Comparison of ENCODE assay signal across 24 cellular contexts in genomic region chr3:177341766-177342165, GRCh38.
A peak's percentile ranks its signal among the peaks of the same experiment; 100 is the strongest.
DNase-seq lines count a peak whose midpoint lies in the region; ATAC-seq and TF ChIP-seq lines count a peak whose summit lies in the region.
"Had no signal": no experiment of that assay in that cellular context is flagged by ENCODE, and none has a peak within 500 bp of the region (broad histone marks: within the 10 kb centered on the region; RNA-seq: fewer than 3 reads in every experiment).

No MANE protein-coding gene starts in this region.

- H2BK15ac ChIP-seq in neuronal stem cell (ENCODE audit: low read length) = no peak overlapping the region

- peaks cover 17 to 100% (median 44%) of the 10 kb centered on the region in 10 experiments for H3K4me1 ChIP-seq in BLaER1 treated with 17β-estradiol and CSF1 and Interleukin-3, amounts not matched to agents 10 nM and 100 nM
- H3K4me1 ChIP-seq in OCI-LY1 (ENCODE audit: insufficient read depth, low read length, severe bottlenecking) (peaks cover 83% of the 10 kb centered on the region), neuronal stem cell (ENCODE audit: control insufficient read depth in 2 of 2, insufficient read depth in 1 of 2, low read depth in 1 of 2, low read length in 2 of 2) (peaks cover 8 to 20% of the 10 kb centered on the region in 2 donors)

- H2AFZ ChIP-seq in OCI-LY1 (ENCODE audit: low read length) = no peak overlapping the region
- peak overlapping the region; percentile 41 for H2AFZ ChIP-seq in neuronal stem cell (ENCODE audit: low read length)
- H2AFZ ChIP-seq: neural progenitor cell had no signal

- no peak overlapping the region for H2BK120ac ChIP-seq in neuronal stem cell (ENCODE audit: low read depth, low read length)

- DNase-seq in chondrocyte (ENCODE audit: low spot score) = no peak
- no peak for DNase-seq in neuronal stem cell (ENCODE audit: low spot score)
- no peak for DNase-seq in brain microvascular endothelial cell
- DNase-seq in epidermal melanocyte (ENCODE audit: insufficient read length, low spot score) = no peak
- no peak for DNase-seq in activated naive CD8-positive, alpha-beta T cell treated with anti-CD3 and anti-CD28 coated beads, Interleukin-2, amount 50 U/mL, for 24 hours
- no peak for DNase-seq in activated gamma-delta T cell treated with Interleukin-2 at 50 U/mL for 16 hours
- DNase-seq: activated CD4-positive, alpha-beta T cell treated with anti-CD3 and anti-CD28 coated beads for 48 hours; central memory CD4-positive, alpha-beta T cell; DMS 273 treated with DMSO at 0.1 percent for 48 hours; EL; NCI-H1092; NCI-H1694 treated with DMSO at 0.1 percent for 48 hours; NCI-H446; psoas muscle; SHP77; stimulated activated CD4-positive, alpha-beta T cell treated with anti-CD3 and anti-CD28 coated beads, Interleukin-4, amount 100 ng/mL, for 24 hours; T-helper 9 cell; transverse colon had no signal

- H2AK5ac ChIP-seq in neuronal stem cell (ENCODE audit: low read depth, low read length) = no peak overlapping the region

- H4K20me1 ChIP-seq in BLaER1 treated with 17β-estradiol and CSF1 and Interleukin-3, amounts not matched to agents 10 nM and 100 nM = no peaks in the 10 kb centered on the region
- H4K20me1 ChIP-seq in OCI-LY1 (ENCODE audit: insufficient read depth, low read length) = no peaks in the 10 kb centered on the region

- H4K8ac ChIP-seq in neuronal stem cell (ENCODE audit: low read depth, low read length) = no peak overlapping the region

- H3K4me3 Mint-ChIP-seq in chondrocyte (ENCODE audit: unreplicated experiment) = no peak overlapping the region
- H3K4me3 Mint-ChIP-seq in activated naive CD8-positive, alpha-beta T cell treated with anti-CD3 and anti-CD28 coated beads, Interleukin-2, amount 50 U/mL, for 24 hours = no peak overlapping the region
- H3K4me3 Mint-ChIP-seq: activated naive CD8-positive, alpha-beta T cell; memory B cell; neural progenitor cell had no signal

- H3K14ac ChIP-seq in neuronal stem cell (ENCODE audit: low read length) = no peak overlapping the region

- no CpG with 5 or more reads among the region's 5 CpGs for WGBS in neuronal stem cell (ENCODE audit: extremely low coverage in 2 of 2, insufficient read length in 2 of 2, insufficient replicate concordance in 1 of 2), 2 donors

- no peak for TF ChIP-seq CTCF in OCI-LY1 (IDR thresholded peaks at IDR 0.05; ENCODE audit: low read length)
- TF ChIP-seq CTCF in chondrocyte (IDR thresholded peaks at IDR 0.05) = no peak
- TF ChIP-seq CTCF in brain microvascular endothelial cell (IDR thresholded peaks at IDR 0.05; ENCODE audit: low read depth, low read length, missing control alignments) = no peak

- H3K9me2 ChIP-seq in OCI-LY1 (ENCODE audit: low read depth, low read length) = no peaks in the 10 kb centered on the region

- 0 out of 2 replicates have a peak, but pooled peaks cover 4% of the 10 kb centered on the region for H3F3A ChIP-seq in OCI-LY1 (ENCODE audit: insufficient read depth, low read length)

- H3K79me2 ChIP-seq in OCI-LY1 (ENCODE audit: insufficient read depth, low read length) = no peaks in the 10 kb centered on the region

- H3K27me3 ChIP-seq in BLaER1 treated with 17β-estradiol and CSF1 and Interleukin-3, amounts not matched to agents 10 nM and 100 nM = no peaks in the 10 kb centered on the region
- H3K27me3 ChIP-seq in OCI-LY1 (ENCODE audit: insufficient read depth, low read length) = no peaks in the 10 kb centered on the region
- no peaks in the 10 kb centered on the region for H3K27me3 ChIP-seq in neuronal stem cell (ENCODE audit: control insufficient read depth in 3 of 3, insufficient read depth in 3 of 3, low read depth in 1 of 3, low read length in 3 of 3)
- H3K27me3 ChIP-seq in brain microvascular endothelial cell (replicated peaks) = no peaks in the 10 kb centered on the region
- H3K27me3 ChIP-seq: ascending aorta, neural progenitor cell, transverse colon had no signal

- H3K9me3 Mint-ChIP-seq in chondrocyte (ENCODE audit: low read depth) = no peaks in the 10 kb centered on the region
- no peaks in the 10 kb centered on the region for H3K9me3 Mint-ChIP-seq in activated naive CD8-positive, alpha-beta T cell treated with anti-CD3 and anti-CD28 coated beads, Interleukin-2, amount 50 U/mL, for 24 hours
- H3K9me3 Mint-ChIP-seq: memory B cell, neural progenitor cell had no signal

- no peak overlapping the region for H3K4me3 ChIP-seq in BLaER1 treated with 17β-estradiol and CSF1 and Interleukin-3, amounts not matched to agents 10 nM and 100 nM
- H3K4me3 ChIP-seq in OCI-LY1 (ENCODE audit: low read depth, low read length, poor library complexity, severe bottlenecking) (no peak overlapping the region), neuronal stem cell (ENCODE audit: low read length in 2 of 2) (no peak overlapping the region), brain microvascular endothelial cell (ENCODE audit: low read depth, low read length) (no peak overlapping the region)
- H3K4me3 ChIP-seq: ascending aorta, neural progenitor cell, psoas muscle, transverse colon had no signal

- H3K79me1 ChIP-seq in neuronal stem cell (ENCODE audit: low read depth, low read length) = no peaks in the 10 kb centered on the region

- no peak overlapping the region for H2BK12ac ChIP-seq in neuronal stem cell (ENCODE audit: low read length)

- no peak for ATAC-seq in activated naive CD8-positive, alpha-beta T cell treated with anti-CD3 and anti-CD28 coated beads, Interleukin-2, amount 50 U/mL, for 24 hours
- ATAC-seq: psoas muscle had no signal

- H3K27ac ChIP-seq in BLaER1 treated with 17β-estradiol and CSF1 and Interleukin-3, amounts not matched to agents 10 nM and 100 nM = peak overlapping the region in 6 of 11 experiments; percentile 30 to 97 (median 68); a peak in 8 of 22 replicates
- H3K27ac ChIP-seq in OCI-LY1 (ENCODE audit: low read depth, low read length, poor library complexity, severe bottlenecking) (peak overlapping the region; percentile 0), neuronal stem cell (replicated peaks; ENCODE audit: low read length) (no peak overlapping the region), brain microvascular endothelial cell (no peak overlapping the region)
- H3K27ac ChIP-seq: neural progenitor cell, psoas muscle had no signal

- peak overlapping the region in 3 of 11 experiments; percentile 5 to 79 (median 73); a peak in 5 of 22 replicates for H3K4me2 ChIP-seq in BLaER1 treated with 17β-estradiol and CSF1 and Interleukin-3, amounts not matched to agents 10 nM and 100 nM
- H3K4me2 ChIP-seq in OCI-LY1 (ENCODE audit: low read length) = no peak overlapping the region
- H3K4me2 ChIP-seq in neuronal stem cell (ENCODE audit: insufficient read depth, low read length, poor library complexity, severe bottlenecking) = no peak overlapping the region
- H3K4me2 ChIP-seq: neural progenitor cell had no signal

- peaks cover 88% of the 10 kb centered on the region for H3K4me1 Mint-ChIP-seq in chondrocyte (ENCODE audit: low read depth)
- H3K4me1 Mint-ChIP-seq in activated naive CD8-positive, alpha-beta T cell treated with anti-CD3 and anti-CD28 coated beads, Interleukin-2, amount 50 U/mL, for 24 hours = peaks cover 76% of the 10 kb centered on the region

- no peak overlapping the region for H3K18ac ChIP-seq in neuronal stem cell (ENCODE audit: low read length)

- H3K27me3 Mint-ChIP-seq in chondrocyte (ENCODE audit: low read depth) = no peaks in the 10 kb centered on the region
- peaks cover 2% of the 10 kb centered on the region for H3K27me3 Mint-ChIP-seq in activated naive CD8-positive, alpha-beta T cell treated with anti-CD3 and anti-CD28 coated beads, Interleukin-2, amount 50 U/mL, for 24 hours
- H3K27me3 Mint-ChIP-seq: activated naive CD8-positive, alpha-beta T cell; memory B cell had no signal

- no peaks in the 10 kb centered on the region for H3K36me3 ChIP-seq in BLaER1 treated with 17β-estradiol and CSF1 and Interleukin-3, amounts not matched to agents 10 nM and 100 nM
- H3K36me3 ChIP-seq in OCI-LY1 (ENCODE audit: insufficient read depth, low read length) = no peaks in the 10 kb centered on the region
- H3K36me3 ChIP-seq in neuronal stem cell (replicated peaks in 1 of 2; ENCODE audit: control insufficient read depth in 2 of 2, insufficient read depth in 2 of 2, low read length in 2 of 2) = no peaks in the 10 kb centered on the region
- no peaks in the 10 kb centered on the region for H3K36me3 ChIP-seq in brain microvascular endothelial cell (replicated peaks)
- H3K36me3 ChIP-seq: ascending aorta, neural progenitor cell, transverse colon had no signal

- no peak overlapping the region for H3K4ac ChIP-seq in neuronal stem cell (ENCODE audit: low read length)

- no peak overlapping the region for H2BK5ac ChIP-seq in neuronal stem cell (ENCODE audit: low read length)

- H3K36me3 Mint-ChIP-seq in chondrocyte (ENCODE audit: low read depth) = no peaks in the 10 kb centered on the region
- no peaks in the 10 kb centered on the region for H3K36me3 Mint-ChIP-seq in activated naive CD8-positive, alpha-beta T cell treated with anti-CD3 and anti-CD28 coated beads, Interleukin-2, amount 50 U/mL, for 24 hours (ENCODE audit: low read depth)
- H3K36me3 Mint-ChIP-seq: activated naive CD8-positive, alpha-beta T cell; memory B cell; neural progenitor cell had no signal

- no peak overlapping the region for H4K91ac ChIP-seq in neuronal stem cell (ENCODE audit: low read depth, low read length, poor library complexity)

- peak overlapping the region; percentile 87 for H3K27ac Mint-ChIP-seq in chondrocyte (ENCODE audit: unreplicated experiment)
- no peak overlapping the region for H3K27ac Mint-ChIP-seq in activated naive CD8-positive, alpha-beta T cell treated with anti-CD3 and anti-CD28 coated beads, Interleukin-2, amount 50 U/mL, for 24 hours
- H3K27ac Mint-ChIP-seq: activated naive CD8-positive, alpha-beta T cell; memory B cell; neural progenitor cell had no signal

- in situ Hi-C loops in brain microvascular endothelial cell (cut with HindIII; ENCODE audit: low pct_ligation_motif_present, low sequenced_read_pairs) = no loop called here

- H3K23ac ChIP-seq in neuronal stem cell (ENCODE audit: low read depth, low read length, poor library complexity) = no peak overlapping the region

- H3K9me3 ChIP-seq in BLaER1 treated with 17β-estradiol and CSF1 and Interleukin-3, amounts not matched to agents 10 nM and 100 nM (replicated peaks in 1 of 11) = peaks cover 0 to 32% (median 16%) of the 10 kb centered on the region in 11 experiments; a peak in 8 of 22 replicates
- H3K9me3 ChIP-seq in OCI-LY1 (ENCODE audit: low read length) (no peaks in the 10 kb centered on the region), neuronal stem cell (replicated peaks in 1 of 2; ENCODE audit: control insufficient read depth in 2 of 2, insufficient read depth in 1 of 2, low read depth in 1 of 2, low read length in 2 of 2) (no peaks in the 10 kb centered on the region)
- H3K9me3 ChIP-seq: ascending aorta, psoas muscle, transverse colon had no signal

- H3K9ac ChIP-seq in BLaER1 treated with 17β-estradiol and CSF1 and Interleukin-3, amounts not matched to agents 10 nM and 100 nM = no peak overlapping the region
- no peak overlapping the region for H3K9ac ChIP-seq in OCI-LY1 (ENCODE audit: low read length)
- H3K9ac ChIP-seq in neuronal stem cell (ENCODE audit: low read depth, low read length, poor library complexity) = no peak overlapping the region
- H3K9ac ChIP-seq: neural progenitor cell had no signal

Comparison
In these comparisons a context has a peak if more than half of its experiments do, and no peak if none do; other contexts are left out.
1. H3K27ac ChIP-seq: peak in BLaER1 treated with 17β-estradiol and CSF1 and Interleukin-3, amounts not matched to agents 10 nM and 100 nM (6 of 11) and OCI-LY1 (single experiment); none in neuronal stem cell (single experiment) and brain microvascular endothelial cell (single experiment).